1 cellular context compared by ENCODE assay signal in the genomic region with DNA sequence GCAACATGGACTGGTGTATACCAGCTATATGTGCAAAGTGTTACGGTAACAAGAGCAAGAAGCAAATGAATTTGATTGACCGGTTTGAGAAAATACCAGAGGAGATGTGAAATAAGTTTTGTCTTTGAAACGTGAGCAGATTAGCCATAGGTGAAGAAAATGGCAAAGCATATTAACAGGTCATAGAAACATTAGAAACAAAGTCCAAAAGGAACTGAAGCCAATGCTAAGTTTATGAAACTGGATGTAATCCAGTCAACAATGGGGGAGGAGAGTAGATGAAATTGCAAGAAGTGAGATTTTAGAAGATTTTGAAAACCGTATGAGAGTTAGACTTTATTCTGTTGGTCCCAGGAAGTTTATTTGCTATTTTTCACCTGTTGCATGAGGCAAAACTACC.
TF ChIP-seq lines count a peak whose summit lies in the region.

No MANE protein-coding gene starts in this region.

TF ChIP-seq in H1, 55 proteins besides CTCF, POLR2A, EP300 and RAD21:
- TF ChIP-seq SAP30 (IDR thresholded peaks at IDR 0.05; ENCODE audit: insufficient read depth, insufficient replicate concordance, low read length): no peak
- TF ChIP-seq KDM5A (IDR thresholded peaks at IDR 0.05; ENCODE audit: low read length): no peak
- no peak for TF ChIP-seq KDM4A (IDR thresholded peaks at IDR 0.05; ENCODE audit: low read depth, low read length, severe bottlenecking)
- no peak for TF ChIP-seq NANOG (IDR thresholded peaks at IDR 0.05; ENCODE audit: insufficient read depth, low read depth, low read length, poor library complexity, severe bottlenecking)
- TF ChIP-seq YY1 (IDR thresholded peaks at IDR 0.05; ENCODE audit: low read depth, low read length): no peak
- no peak for TF ChIP-seq SIX5 (IDR thresholded peaks at IDR 0.05; ENCODE audit: low read depth, low read length)
- TF ChIP-seq, protein P1, sequence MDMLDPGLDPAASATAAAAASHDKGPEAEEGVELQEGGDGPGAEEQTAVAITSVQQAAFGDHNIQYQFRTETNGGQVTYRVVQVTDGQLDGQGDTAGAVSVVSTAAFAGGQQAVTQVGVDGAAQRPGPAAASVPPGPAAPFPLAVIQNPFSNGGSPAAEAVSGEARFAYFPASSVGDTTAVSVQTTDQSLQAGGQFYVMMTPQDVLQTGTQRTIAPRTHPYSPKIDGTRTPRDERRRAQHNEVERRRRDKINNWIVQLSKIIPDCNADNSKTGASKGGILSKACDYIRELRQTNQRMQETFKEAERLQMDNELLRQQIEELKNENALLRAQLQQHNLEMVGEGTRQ (IDR thresholded peaks at IDR 0.05; ENCODE audit: low read length): no peak
- TF ChIP-seq, protein P2, sequence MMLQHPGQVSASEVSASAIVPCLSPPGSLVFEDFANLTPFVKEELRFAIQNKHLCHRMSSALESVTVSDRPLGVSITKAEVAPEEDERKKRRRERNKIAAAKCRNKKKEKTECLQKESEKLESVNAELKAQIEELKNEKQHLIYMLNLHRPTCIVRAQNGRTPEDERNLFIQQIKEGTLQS (IDR thresholded peaks at IDR 0.05; ENCODE audit: insufficient read depth, low read depth, low read length): no peak
